2 cellular contexts compared by ENCODE assay signal in the genomic region with DNA sequence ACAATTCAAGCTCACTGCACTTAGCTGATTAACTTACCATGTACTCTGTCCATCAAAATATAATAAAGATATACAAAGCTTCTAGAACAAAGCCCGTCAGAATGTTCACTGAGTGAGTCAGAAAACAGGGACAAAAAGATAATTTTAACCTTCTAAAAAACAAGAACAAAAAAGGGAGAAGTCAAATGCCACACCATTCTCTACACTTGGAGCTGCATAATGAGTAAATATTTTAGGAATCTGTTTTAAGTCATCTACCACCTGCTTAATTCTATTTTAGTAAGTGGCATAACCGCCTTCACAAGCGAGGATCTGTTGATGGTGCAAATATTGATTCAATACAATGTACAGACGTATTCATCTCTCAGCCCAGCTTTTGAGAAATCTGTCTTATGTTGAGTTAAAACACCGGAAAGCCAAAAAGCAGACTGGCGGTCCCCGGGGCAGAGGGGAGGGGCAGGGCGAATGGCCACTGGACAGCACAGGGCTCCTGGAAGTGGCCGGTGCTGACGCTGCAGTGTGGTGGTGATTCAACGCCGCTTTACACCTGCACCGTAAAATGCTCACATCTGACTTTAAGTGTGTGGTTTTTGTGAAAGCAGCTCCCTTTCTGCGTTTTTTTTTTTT.
TF ChIP-seq lines count a peak whose summit lies in the region.

No MANE protein-coding gene starts in this region.

TF ChIP-seq in HEK293, 187 proteins besides CTCF, POLR2A, EP300 and RAD21:
- TF ChIP-seq ZNF114 (tag by site-specific recombination; IDR thresholded peaks at IDR 0.05), result no peak
- no peak for TF ChIP-seq ZNF621 (tag by site-specific recombination; IDR thresholded peaks at IDR 0.05)
- TF ChIP-seq, protein P1, sequence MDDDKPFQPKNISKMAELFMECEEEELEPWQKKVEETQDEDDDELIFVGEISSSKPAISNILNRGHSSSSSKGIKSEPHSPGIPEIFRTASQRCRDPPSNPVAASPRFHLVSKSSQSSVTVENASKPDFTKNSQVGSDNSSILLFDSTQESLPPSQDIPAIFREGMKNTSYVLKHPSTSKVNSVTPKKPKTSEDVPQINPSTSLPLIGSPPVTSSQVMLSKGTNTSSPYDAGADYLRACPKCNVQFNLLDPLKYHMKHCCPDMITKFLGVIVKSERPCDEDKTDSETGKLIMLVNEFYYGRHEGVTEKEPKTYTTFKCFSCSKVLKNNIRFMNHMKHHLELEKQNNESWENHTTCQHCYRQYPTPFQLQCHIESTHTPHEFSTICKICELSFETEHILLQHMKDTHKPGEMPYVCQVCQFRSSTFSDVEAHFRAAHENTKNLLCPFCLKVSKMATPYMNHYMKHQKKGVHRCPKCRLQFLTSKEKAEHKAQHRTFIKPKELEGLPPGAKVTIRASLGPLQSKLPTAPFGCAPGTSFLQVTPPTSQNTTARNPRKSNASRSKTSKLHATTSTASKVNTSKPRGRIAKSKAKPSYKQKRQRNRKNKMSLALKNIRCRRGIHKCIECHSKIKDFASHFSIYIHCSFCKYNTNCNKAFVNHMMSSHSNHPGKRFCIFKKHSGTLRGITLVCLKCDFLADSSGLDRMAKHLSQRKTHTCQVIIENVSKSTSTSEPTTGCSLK (tag by site-specific recombination; IDR thresholded peaks at IDR 0.05), result no peak
- 0 out of 2 replicates have a peak, but pooled peaks have one; percentile 12 for TF ChIP-seq ZNF664 (tag by site-specific recombination; IDR thresholded peaks at IDR 0.05)

TF ChIP-seq in K562, 482 proteins besides CTCF, POLR2A, EP300 and RAD21:
- TF ChIP-seq, protein P2, sequence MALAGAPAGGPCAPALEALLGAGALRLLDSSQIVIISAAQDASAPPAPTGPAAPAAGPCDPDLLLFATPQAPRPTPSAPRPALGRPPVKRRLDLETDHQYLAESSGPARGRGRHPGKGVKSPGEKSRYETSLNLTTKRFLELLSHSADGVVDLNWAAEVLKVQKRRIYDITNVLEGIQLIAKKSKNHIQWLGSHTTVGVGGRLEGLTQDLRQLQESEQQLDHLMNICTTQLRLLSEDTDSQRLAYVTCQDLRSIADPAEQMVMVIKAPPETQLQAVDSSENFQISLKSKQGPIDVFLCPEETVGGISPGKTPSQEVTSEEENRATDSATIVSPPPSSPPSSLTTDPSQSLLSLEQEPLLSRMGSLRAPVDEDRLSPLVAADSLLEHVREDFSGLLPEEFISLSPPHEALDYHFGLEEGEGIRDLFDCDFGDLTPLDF (CRISPR knock-in tag; IDR thresholded peaks at IDR 0.05), result no peak
- TF ChIP-seq SMC3 (conservative IDR thresholded peaks at IDR 0.05; ENCODE audit: insufficient read depth, low read depth, low read length), result no peak
- TF ChIP-seq HSF4 (CRISPR knock-in tag; IDR thresholded peaks at IDR 0.05; ENCODE audit: borderline replicate concordance), result no peak
- TF ChIP-seq, protein P3, sequence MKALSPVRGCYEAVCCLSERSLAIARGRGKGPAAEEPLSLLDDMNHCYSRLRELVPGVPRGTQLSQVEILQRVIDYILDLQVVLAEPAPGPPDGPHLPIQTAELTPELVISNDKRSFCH (CRISPR knock-in tag; IDR thresholded peaks at IDR 0.05), result no peak
- TF ChIP-seq, protein P3 (tag; IDR thresholded peaks at IDR 0.05), result no peak
- no peak for TF ChIP-seq EP400 (IDR thresholded peaks at IDR 0.05)
- TF ChIP-seq FOXA3 (CRISPR knock-in tag; conservative IDR thresholded peaks at IDR 0.05 in 1 of 2, IDR thresholded peaks at IDR 0.05 in 1 of 2), result no peak
- no peak for TF ChIP-seq ZNF830 (CRISPR knock-in tag; IDR thresholded peaks at IDR 0.05)
- no peak for TF ChIP-seq FIP1L1 (IDR thresholded peaks at IDR 0.05; ENCODE audit: low read depth, low read length, poor library complexity, severe bottlenecking)
- no peak for TF ChIP-seq POLR3G (IDR thresholded peaks at IDR 0.05; ENCODE audit: extremely low read depth, insufficient read length, insufficient replicate concordance)
- TF ChIP-seq, protein P4, sequence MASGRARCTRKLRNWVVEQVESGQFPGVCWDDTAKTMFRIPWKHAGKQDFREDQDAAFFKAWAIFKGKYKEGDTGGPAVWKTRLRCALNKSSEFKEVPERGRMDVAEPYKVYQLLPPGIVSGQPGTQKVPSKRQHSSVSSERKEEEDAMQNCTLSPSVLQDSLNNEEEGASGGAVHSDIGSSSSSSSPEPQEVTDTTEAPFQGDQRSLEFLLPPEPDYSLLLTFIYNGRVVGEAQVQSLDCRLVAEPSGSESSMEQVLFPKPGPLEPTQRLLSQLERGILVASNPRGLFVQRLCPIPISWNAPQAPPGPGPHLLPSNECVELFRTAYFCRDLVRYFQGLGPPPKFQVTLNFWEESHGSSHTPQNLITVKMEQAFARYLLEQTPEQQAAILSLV (tag; IDR thresholded peaks at IDR 0.05), result no peak
- no peak for TF ChIP-seq BRF1 (IDR thresholded peaks at IDR 0.05; ENCODE audit: borderline replicate concordance, extremely low read depth, insufficient read length)
- TF ChIP-seq SPI1 (IDR thresholded peaks at IDR 0.05; ENCODE audit: borderline replicate concordance, low read depth, low read length), result no peak
- no peak for TF ChIP-seq C11orf30 (IDR thresholded peaks at IDR 0.05; ENCODE audit: low read depth)
- no peak for TF ChIP-seq FOXM1 (IDR thresholded peaks at IDR 0.05; ENCODE audit: low read depth)
- TF ChIP-seq FOXM1 (CRISPR knock-in tag; IDR thresholded peaks at IDR 0.05; ENCODE audit: low read depth), result no peak
- no peak for TF ChIP-seq ZNF184 (CRISPR knock-in tag; IDR thresholded peaks at IDR 0.05)
- TF ChIP-seq, protein P5, sequence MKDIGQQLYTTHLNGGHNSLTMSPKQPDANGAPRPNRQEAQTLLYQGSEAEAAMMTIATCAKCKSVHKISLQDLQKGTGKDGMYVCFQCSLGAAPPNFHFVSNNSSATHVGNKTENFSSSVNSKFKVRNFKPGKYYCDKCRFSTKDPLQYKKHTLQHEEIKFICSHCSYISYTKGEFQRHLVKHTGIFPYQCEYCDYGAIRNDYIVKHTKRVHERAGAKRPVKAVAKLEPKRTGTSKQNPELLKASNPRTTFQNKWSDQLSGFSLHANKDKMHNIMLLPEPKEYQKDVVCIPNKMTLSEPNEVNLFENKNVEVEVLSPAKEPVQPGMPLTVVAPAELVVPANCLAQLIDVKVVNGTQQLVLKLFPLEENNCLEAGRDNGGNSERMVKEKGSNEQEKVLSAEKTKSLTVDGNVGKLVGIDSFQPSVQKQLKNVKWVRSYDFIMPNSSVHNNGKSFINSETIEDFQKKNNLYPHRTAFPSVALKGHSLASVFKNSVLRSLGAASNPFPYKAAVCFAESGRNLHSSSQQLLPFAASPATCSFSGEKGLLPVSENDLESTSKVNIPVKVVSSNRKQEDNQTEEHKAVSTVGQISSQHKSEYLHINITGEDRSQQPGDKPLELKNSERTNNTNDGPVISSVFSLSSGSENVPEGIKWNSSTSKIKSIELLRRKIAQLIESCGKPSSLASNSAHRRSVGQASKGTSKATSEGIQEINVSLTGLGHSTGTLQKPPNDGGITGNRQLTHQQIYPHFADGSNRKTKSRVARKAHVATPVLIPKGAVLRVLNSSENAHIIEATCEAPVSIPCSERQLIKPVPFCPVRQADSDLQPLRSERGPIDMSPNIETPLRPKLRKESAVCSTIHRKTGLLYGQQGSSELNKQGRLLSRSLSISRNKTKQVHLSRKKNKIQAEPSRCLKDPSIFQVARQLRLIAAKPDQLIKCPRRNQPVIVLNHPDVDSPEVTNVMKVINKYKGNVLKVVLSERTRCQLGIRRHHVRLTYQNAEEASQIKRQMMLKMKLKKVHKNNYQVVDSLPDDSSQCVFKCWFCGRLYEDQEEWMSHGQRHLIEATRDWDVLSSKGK (CRISPR knock-in tag; IDR thresholded peaks at IDR 0.05), result no peak
- TF ChIP-seq, protein P6, sequence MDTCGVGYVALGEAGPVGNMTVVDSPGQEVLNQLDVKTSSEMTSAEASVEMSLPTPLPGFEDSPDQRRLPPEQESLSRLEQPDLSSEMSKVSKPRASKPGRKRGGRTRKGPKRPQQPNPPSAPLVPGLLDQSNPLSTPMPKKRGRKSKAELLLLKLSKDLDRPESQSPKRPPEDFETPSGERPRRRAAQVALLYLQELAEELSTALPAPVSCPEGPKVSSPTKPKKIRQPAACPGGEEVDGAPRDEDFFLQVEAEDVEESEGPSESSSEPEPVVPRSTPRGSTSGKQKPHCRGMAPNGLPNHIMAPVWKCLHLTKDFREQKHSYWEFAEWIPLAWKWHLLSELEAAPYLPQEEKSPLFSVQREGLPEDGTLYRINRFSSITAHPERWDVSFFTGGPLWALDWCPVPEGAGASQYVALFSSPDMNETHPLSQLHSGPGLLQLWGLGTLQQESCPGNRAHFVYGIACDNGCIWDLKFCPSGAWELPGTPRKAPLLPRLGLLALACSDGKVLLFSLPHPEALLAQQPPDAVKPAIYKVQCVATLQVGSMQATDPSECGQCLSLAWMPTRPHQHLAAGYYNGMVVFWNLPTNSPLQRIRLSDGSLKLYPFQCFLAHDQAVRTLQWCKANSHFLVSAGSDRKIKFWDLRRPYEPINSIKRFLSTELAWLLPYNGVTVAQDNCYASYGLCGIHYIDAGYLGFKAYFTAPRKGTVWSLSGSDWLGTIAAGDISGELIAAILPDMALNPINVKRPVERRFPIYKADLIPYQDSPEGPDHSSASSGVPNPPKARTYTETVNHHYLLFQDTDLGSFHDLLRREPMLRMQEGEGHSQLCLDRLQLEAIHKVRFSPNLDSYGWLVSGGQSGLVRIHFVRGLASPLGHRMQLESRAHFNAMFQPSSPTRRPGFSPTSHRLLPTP (IDR thresholded peaks at IDR 0.05; ENCODE audit: borderline replicate concordance, extremely low read depth, insufficient read length), result no peak
- no peak for TF ChIP-seq ZKSCAN8 (CRISPR knock-in tag; IDR thresholded peaks at IDR 0.05)
- no peak for TF ChIP-seq SNIP1 (IDR thresholded peaks at IDR 0.05; ENCODE audit: low read depth)
- TF ChIP-seq EWSR1 (IDR thresholded peaks at IDR 0.05; ENCODE audit: borderline replicate concordance, low read depth, partially characterized antibody), result no peak
TF ChIP-seq in K562: peak in this region for 0.
